ENCODE assay signal across 14 cellular contexts in the genomic region with DNA sequence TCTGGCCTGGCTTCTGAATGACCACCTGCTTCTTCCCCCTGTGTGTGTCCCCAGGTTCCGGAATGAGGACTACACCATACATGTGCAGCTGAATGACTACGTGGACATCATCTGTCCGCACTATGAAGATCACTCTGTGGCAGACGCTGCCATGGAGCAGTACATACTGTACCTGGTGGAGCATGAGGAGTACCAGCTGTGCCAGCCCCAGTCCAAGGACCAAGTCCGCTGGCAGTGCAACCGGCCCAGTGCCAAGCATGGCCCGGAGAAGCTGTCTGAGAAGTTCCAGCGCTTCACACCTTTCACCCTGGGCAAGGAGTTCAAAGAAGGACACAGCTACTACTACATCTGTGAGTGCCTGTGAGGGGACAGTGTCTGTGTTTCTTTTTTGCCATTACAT. TPM values are rescaled to one million over a fixed set of nuclear protein-coding genes. Genes with fewer than 3 reads are reported as not detected.
DNase-seq lines count a peak whose midpoint lies in the region; ATAC-seq and TF ChIP-seq lines count a peak whose summit lies in the region.
"Had no signal": no experiment of that assay in that cellular context is flagged by ENCODE, and none has a peak within 500 bp of the region (broad histone marks: within the 10 kb centered on the region; RNA-seq: fewer than 3 reads in every experiment).

No MANE protein-coding gene starts in this region.

- H2AK5ac ChIP-seq in trophoblast cell (ENCODE audit: low read length) = peak overlapping the region; percentile 54

- no peak overlapping the region for H2AFZ ChIP-seq in trophoblast cell (ENCODE audit: insufficient read depth, low read length, poor library complexity)
- no peak overlapping the region for H2AFZ ChIP-seq in Karpas-422 (ENCODE audit: low read length)

- WGBS in trophoblast cell (ENCODE audit: extremely low coverage, insufficient coverage, insufficient read length) = no CpG with 5 or more reads among the region's 8 CpGs

- peak overlapping the region; percentile 56 for H3K18ac ChIP-seq in trophoblast cell (ENCODE audit: low read length)

- peak overlapping the region; percentile 25 for H4K91ac ChIP-seq in trophoblast cell (ENCODE audit: low read depth, low read length)

- H3K4me3 ChIP-seq in colonic mucosa (peak overlapping the region; percentile 78), trophoblast cell (ENCODE audit: low read depth, low read length) (no peak overlapping the region), Karpas-422 (ENCODE audit: low read length) (no peak overlapping the region)

- DNase-seq in colonic mucosa = no peak
- DNase-seq in trophoblast cell = no peak
- no peak for DNase-seq in GOT3 (lab: John Stamatoyannopoulos, UW)
- DNase-seq in Karpas-422 = no peak
- DNase-seq: activated naive CD4-positive, alpha-beta T cell treated with anti-CD3 and anti-CD28 coated beads, Interleukin-2, amount 10 ng/mL, durations not matched to agents 7 days and 5 days; immature natural killer cell; NCI-H1436 treated with DMSO at 0.1 percent for 48 hours; NCI-H526 treated with DMSO at 0.1 percent for 48 hours; SIG-M5 had no signal

- no peak for TF ChIP-seq CTCF in C4-2B (conservative IDR thresholded peaks at IDR 0.05)
- TF ChIP-seq CTCF in colonic mucosa (IDR thresholded peaks at IDR 0.05) = no peak

- no peak for ATAC-seq in GM18907 (IDR thresholded peaks at IDR 0.05; ENCODE audit: unreplicated experiment)
- no peak for ATAC-seq in HG03280 (IDR thresholded peaks at IDR 0.05; ENCODE audit: unreplicated experiment)
- ATAC-seq: natural killer cell treated with Interleukin-12 subunit alpha and Interleukin-12 subunit beta and Interleukin-15 and Interleukin-18, amount 100 ng/mL, for 72 hours had no signal

- no peaks in the 10 kb centered on the region for H3K9me2 ChIP-seq in Karpas-422 (replicated peaks; ENCODE audit: insufficient read depth, low read length)

- peaks cover 52% of the 10 kb centered on the region for H3K79me1 ChIP-seq in trophoblast cell (ENCODE audit: low read length)

- H3K9me3 ChIP-seq in colonic mucosa (no peaks in the 10 kb centered on the region), trophoblast cell (ENCODE audit: insufficient read depth, low read depth, low read length) (peaks cover 2% of the 10 kb centered on the region), Karpas-422 (ENCODE audit: low read length) (no peaks in the 10 kb centered on the region)

- H3K9ac ChIP-seq in colonic mucosa (ENCODE audit: low read depth in 2 of 2, low read length in 2 of 2) (peak overlapping the region in 1 of 2 donors; percentile 100), trophoblast cell (ENCODE audit: low read length) (no peak overlapping the region), Karpas-422 (ENCODE audit: low read length) (no peak overlapping the region)

- no peak overlapping the region for H4K12ac ChIP-seq in trophoblast cell (ENCODE audit: low read depth, low read length)

- peaks cover 37% of the 10 kb centered on the region for H3K79me2 ChIP-seq in trophoblast cell (ENCODE audit: control insufficient read depth, insufficient read depth, low read length, poor library complexity)
- H3K79me2 ChIP-seq in Karpas-422 (ENCODE audit: low read length) = no peaks in the 10 kb centered on the region

- intact Hi-C loops in colonic mucosa (cut with DNase I) = no loop called here

- peak overlapping the region; percentile 73 for H3K4ac ChIP-seq in trophoblast cell (ENCODE audit: low read depth, low read length)

- H3K4me1 ChIP-seq in colonic mucosa (peaks cover 20% of the 10 kb centered on the region), trophoblast cell (ENCODE audit: control insufficient read depth in 1 of 2, insufficient read depth in 2 of 2, low read length in 2 of 2) (peaks cover 32 to 37% of the 10 kb centered on the region in 2 experiments), Karpas-422 (ENCODE audit: low read length) (peaks cover 29% of the 10 kb centered on the region)

- H3K14ac ChIP-seq in trophoblast cell (ENCODE audit: low read length) = peak overlapping the region; percentile 38

- no peak overlapping the region for H4K8ac ChIP-seq in trophoblast cell (ENCODE audit: low read depth, low read length)

- peak overlapping the region; percentile 75 for H3K4me2 ChIP-seq in trophoblast cell (ENCODE audit: low read length)
- no peak overlapping the region for H3K4me2 ChIP-seq in Karpas-422 (ENCODE audit: low read depth, low read length, poor library complexity, severe bottlenecking)

- peak overlapping the region; percentile 33 for H2BK5ac ChIP-seq in trophoblast cell (ENCODE audit: low read depth, low read length, poor library complexity)

- H3K36me3 ChIP-seq in colonic mucosa (peaks cover 6% of the 10 kb centered on the region), trophoblast cell (ENCODE audit: control insufficient read depth in 1 of 2, insufficient read depth in 2 of 2, low read length in 2 of 2) (peaks cover 31 to 33% of the 10 kb centered on the region in 2 experiments), Karpas-422 (ENCODE audit: insufficient read depth, low read length) (no peaks in the 10 kb centered on the region)

- H3K27me3 ChIP-seq in colonic mucosa (peaks cover 4% of the 10 kb centered on the region), layer of hippocampus (ENCODE audit: control insufficient read depth, insufficient read depth, low read length) (peaks cover 2% of the 10 kb centered on the region), trophoblast cell (ENCODE audit: insufficient read depth, low read length) (no peaks in the 10 kb centered on the region), Karpas-422 (ENCODE audit: low read length) (no peaks in the 10 kb centered on the region)

- peak overlapping the region; percentile 63 for H2BK12ac ChIP-seq in trophoblast cell (ENCODE audit: low read length)

- no peaks in the 10 kb centered on the region for H4K20me1 ChIP-seq in Karpas-422 (ENCODE audit: insufficient read depth, low read depth, low read length)

- H2BK120ac ChIP-seq in trophoblast cell (ENCODE audit: insufficient read depth, low read length, poor library complexity) = peak overlapping the region; percentile 26

- H3K27ac ChIP-seq in C4-2B (peak overlapping the region; percentile 95), colonic mucosa (peak overlapping the region; percentile 92), layer of hippocampus (ENCODE audit: low read depth, low read length) (peak overlapping the region; percentile 46), trophoblast cell (ENCODE audit: low read depth, low read length) (peak overlapping the region; percentile 99), Karpas-422 (ENCODE audit: low read length) (no peak overlapping the region)

- H3K23ac ChIP-seq in trophoblast cell (ENCODE audit: low read length) = no peak overlapping the region

RNA-seq across cellular contexts. Expression of gene EFNA1, which starts 3.6 kb away (rescaled TPM):
- 100 to 1,000 TPM in 1 of 2 donors, 10 to 100 TPM in 1; 61.3 to 125 TPM for total RNA-seq in colonic mucosa
- 81.6 and 84.2 TPM in 2 replicates for polyA plus RNA-seq in trophoblast cell (2013)
- not detected in 2 replicates for total RNA-seq in Karpas-422 (2014; rRNA removed; shearing (Covaris generic); ENCODE audit: low replicate concordance)
- total RNA-seq: natural killer cell treated with Interleukin-12 subunit alpha and Interleukin-12 subunit beta and Interleukin-15 and Interleukin-18, amount 100 ng/mL, for 72 hours had no signal

RNA-seq across cellular contexts. Expression of gene SLC50A1, which starts 4.4 kb away (rescaled TPM):
- total RNA-seq in colonic mucosa = 100 to 1,000 TPM; 102 to 130 TPM
- 39.1 and 39.3 TPM in 2 replicates for polyA plus RNA-seq in trophoblast cell (2013)
- 47.8 and 56.5 TPM in 2 replicates for total RNA-seq in Karpas-422 (2014; rRNA removed; shearing (Covaris generic); ENCODE audit: low replicate concordance)

RNA-seq across cellular contexts. Expression of gene DPM3, which starts 9.0 kb away (rescaled TPM):
- 100 to 1,000 TPM; 149 to 182 TPM for total RNA-seq in colonic mucosa
- polyA plus RNA-seq in trophoblast cell (2013) = 143 and 148 TPM in 2 replicates
- 22.2 and 33.2 TPM in 2 replicates for total RNA-seq in Karpas-422 (2014; rRNA removed; shearing (Covaris generic); ENCODE audit: low replicate concordance)

RNA-seq across cellular contexts. Expression of gene KRTCAP2, which starts 41.8 kb away (rescaled TPM):
- 100 to 1,000 TPM; 140 to 172 TPM for total RNA-seq in colonic mucosa
- 237 TPM in 2 replicates for polyA plus RNA-seq in trophoblast cell (2013)
- 237 and 400 TPM in 2 replicates for total RNA-seq in Karpas-422 (2014; rRNA removed; shearing (Covaris generic); ENCODE audit: low replicate concordance)

RNA-seq across cellular contexts. Expression of gene TRIM46, which starts 42.4 kb away (rescaled TPM):
- total RNA-seq in colonic mucosa = under 1 TPM; 0.10 to 0.19 TPM
- polyA plus RNA-seq in trophoblast cell (2013) = 0.81 and 0.85 TPM in 2 replicates
- total RNA-seq in Karpas-422 (2014; rRNA removed; shearing (Covaris generic); ENCODE audit: low replicate concordance) = 5.1 and 19.2 TPM in 2 replicates

Comparison
In these comparisons a context has a peak if more than half of its experiments do, and no peak if none do; other contexts are left out.
1. RNA of gene EFNA1, which starts 3.6 kb away (total RNA-seq): 61.3 to 125 TPM in colonic mucosa; not detected in Karpas-422; every median in the first group is over 10 times any median in the second.